Comparison of ENCODE assay signal across 8 cellular contexts in the genomic region with DNA sequence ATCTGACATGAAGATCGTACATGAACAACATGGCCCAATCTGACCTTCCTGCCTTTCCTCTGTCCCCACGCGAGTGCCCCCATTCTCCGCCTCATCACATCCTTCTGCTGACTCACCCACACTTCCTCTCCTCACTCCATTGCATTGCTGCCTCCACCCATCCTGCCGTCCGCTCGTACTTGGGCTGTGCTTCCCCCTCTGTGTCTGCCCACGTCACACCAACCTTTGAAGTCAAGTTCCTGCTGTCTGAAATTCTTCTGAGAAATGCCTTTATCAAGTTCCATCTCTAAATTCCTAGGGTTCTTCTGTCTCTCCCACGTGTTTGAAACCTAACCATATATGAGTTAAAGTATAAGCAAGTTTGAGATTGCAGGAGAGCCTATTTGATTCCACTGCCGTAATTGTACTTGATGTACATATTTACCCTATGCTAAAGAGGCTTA. TPM values are rescaled to one million over a fixed set of nuclear protein-coding genes. Genes with fewer than 3 reads are reported as not detected.
DNase-seq lines count a peak whose midpoint lies in the region; ATAC-seq and TF ChIP-seq lines count a peak whose summit lies in the region.

No MANE protein-coding gene starts in this region.

- RAD21 ChIA-PET in HCT116 (lab: Charles Lee; ENCODE audit: low non-redundant PET in 1 of 2, low total read pairs in 2 of 2, uncharacterized antibody in 2 of 2, unreplicated experiment in 2 of 2): no interaction called here

- BruUV-seq in HCT116 (replicated peaks; lab: Mats Ljungman, UMichigan): no TSS peak

- H3K9me2 ChIP-seq in HCT116 (ENCODE audit: insufficient read depth): no peaks in the 10 kb centered on the region; the same call in 1 of the 2 replicates

- H3K4me3 ChIP-seq in HCT116 (replicated peaks in 1 of 2; ENCODE audit: low read depth in 1 of 2, low read length in 2 of 2): peak overlapping the region; percentile 7 to 31

- DNase-seq in ELF-1 (ENCODE audit: low read depth, low spot score) (peak; percentile 53), HCT116 (ENCODE audit: low read depth, low spot score) (peak; percentile 61), NCI-H226 (peak; percentile 97), fibroblast of gingiva (ENCODE audit: low read depth) (peak; percentile 18), posterior vena cava (ENCODE audit: low spot score) (peak; percentile 93), NCI-H2227 treated with DMSO at 0.1 percent for 48 hours (lab: John Stamatoyannopoulos, UW) (no peak), D341Med (ENCODE audit: low spot score) (no peak)
- DNase-seq in activated CD8-positive, alpha-beta memory T cell treated with anti-CD3 and anti-CD28 coated beads for 48 hours (ENCODE audit: low read depth in 2 of 3, low spot score in 2 of 3): peak; percentile 38 to 64 (median 52)

- H2AFZ ChIP-seq in HCT116 (ENCODE audit: low read depth, low read length, poor library complexity, severe bottlenecking): peak overlapping the region; percentile 79

- CTCF ChIA-PET in HCT116 (lab: Charles Lee): interaction anchor here (1.5 to 3.9 kb wide), 3 partner anchors 15 to 372 kb away, joined by 5 to 16 read pairs (median 13); no protein-coding TSS in a partner anchor

- H3K9me3 ChIP-seq in HCT116 (ENCODE audit: control insufficient read depth in 1 of 2, insufficient read depth in 1 of 2, low read depth in 1 of 2, low read length in 2 of 2): no peaks in the 10 kb centered on the region

- H4K20me1 ChIP-seq in HCT116 (ENCODE audit: insufficient read depth): no peaks in the 10 kb centered on the region

- TF ChIP-seq RAD21 in HCT116 (IDR thresholded peaks at IDR 0.05; ENCODE audit: low read depth): no peak

- POLR2A ChIA-PET in HCT116 (lab: Charles Lee): interaction anchor here (2.1 kb wide), 1 partner anchor 631 kb away, joined by 6 read pairs; no protein-coding TSS in a partner anchor

- TF ChIP-seq POLR2A in HCT116 (IDR thresholded peaks at IDR 0.05; ENCODE audit: borderline replicate concordance, extremely low read depth, insufficient read depth, insufficient read length): peak; percentile 37

- H3K27me3 ChIP-seq in HCT116 (ENCODE audit: insufficient read depth, low read length): no peaks in the 10 kb centered on the region

- peak; percentile 97 for ATAC-seq in HCT116

- no peak for TF ChIP-seq CTCF in HCT116 (IDR thresholded peaks at IDR 0.05 in 2 of 3, conservative IDR thresholded peaks at IDR 0.05 in 1 of 3; ENCODE audit: borderline replicate concordance in 1 of 3, insufficient read depth in 1 of 3, low read depth in 2 of 3, low read length in 2 of 3)

- H3K79me2 ChIP-seq in HCT116 (ENCODE audit: insufficient read depth, low read length): no peaks in the 10 kb centered on the region

- H3K4me2 ChIP-seq in HCT116 (ENCODE audit: low read length): peak overlapping the region; percentile 57

- no peak overlapping the region for H3K9ac ChIP-seq in HCT116 (ENCODE audit: low read length)

- intact Hi-C loops in HCT116 (cut with micrococcal nuclease): loop anchor here (5.0 kb wide), 1 partner anchor 617 kb away; no protein-coding TSS in a partner anchor
- intact Hi-C loops in posterior vena cava (cut with DNase I): loop anchor here in 1 of 2 donors (5.0 kb wide), 1 partner anchor 373 kb away; no protein-coding TSS in a partner anchor

- peaks cover 0 to 19% of the 10 kb centered on the region in 2 experiments; a peak in 3 of 4 replicates for H3K4me1 ChIP-seq in HCT116 (ENCODE audit: control insufficient read depth in 1 of 2, insufficient read depth in 2 of 2, low read length in 2 of 2)

- H3K27ac ChIP-seq in HCT116 (ENCODE audit: low read depth, low read length): peak overlapping the region; percentile 49

- H3K36me3 ChIP-seq in HCT116 (ENCODE audit: control insufficient read depth in 1 of 2, insufficient read depth in 2 of 2, low read length in 2 of 2): no peaks in the 10 kb centered on the region

TF ChIP-seq in HCT116, 20 proteins besides CTCF, POLR2A, EP300 and RAD21:
- no peak for TF ChIP-seq SIN3A (IDR thresholded peaks at IDR 0.05; ENCODE audit: low read depth)
- TF ChIP-seq MAX (IDR thresholded peaks at IDR 0.05): peak; percentile 69; the same call in 1 of the 2 replicates
- peak; percentile 47 for TF ChIP-seq YY1 (IDR thresholded peaks at IDR 0.05; ENCODE audit: extremely low read depth, insufficient replicate concordance, low read depth, low read length)
- TF ChIP-seq EGR1 (IDR thresholded peaks at IDR 0.05; ENCODE audit: low read depth): no peak
- no peak for TF ChIP-seq SRF (IDR thresholded peaks at IDR 0.05; ENCODE audit: low read depth)
- TF ChIP-seq CBX3 (IDR thresholded peaks at IDR 0.05; ENCODE audit: low read depth): no peak
- no peak for TF ChIP-seq ZFX (IDR thresholded peaks at IDR 0.05)
- peak; percentile 66 for TF ChIP-seq JUND (IDR thresholded peaks at IDR 0.05)
- no peak for TF ChIP-seq EZH2phosphoT487 (IDR thresholded peaks at IDR 0.05; ENCODE audit: borderline replicate concordance)
- TF ChIP-seq CEBPB (IDR thresholded peaks at IDR 0.05; ENCODE audit: low read depth): no peak
- peak; percentile 92 for TF ChIP-seq TCF7L2 (IDR thresholded peaks at IDR 0.05; ENCODE audit: borderline replicate concordance, extremely low read depth, insufficient read depth, insufficient read length)
- TF ChIP-seq ZNF274 (IDR thresholded peaks at IDR 0.05; ENCODE audit: low read depth, low read length): no peak
- peak; percentile 13; the same call in 1 of the 2 replicates for TF ChIP-seq SP1 (IDR thresholded peaks at IDR 0.05; ENCODE audit: low read depth)
- peak; percentile 19 for TF ChIP-seq ZBTB33 (IDR thresholded peaks at IDR 0.05; ENCODE audit: extremely low read depth, insufficient replicate concordance, low read length)
- peak; percentile 59 for TF ChIP-seq FOSL1 (IDR thresholded peaks at IDR 0.05; ENCODE audit: low read depth)
- TF ChIP-seq, protein P1, sequence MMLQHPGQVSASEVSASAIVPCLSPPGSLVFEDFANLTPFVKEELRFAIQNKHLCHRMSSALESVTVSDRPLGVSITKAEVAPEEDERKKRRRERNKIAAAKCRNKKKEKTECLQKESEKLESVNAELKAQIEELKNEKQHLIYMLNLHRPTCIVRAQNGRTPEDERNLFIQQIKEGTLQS (IDR thresholded peaks at IDR 0.05): no peak
- TF ChIP-seq REST (IDR thresholded peaks at IDR 0.05; ENCODE audit: low read depth): no peak
- TF ChIP-seq EZH2 (IDR thresholded peaks at IDR 0.05): no peak
- TF ChIP-seq POLR2AphosphoS5 (IDR thresholded peaks at IDR 0.05; ENCODE audit: low read depth, low read length): peak; percentile 49; the same call in 1 of the 2 replicates
- no peak for TF ChIP-seq ELF1 (IDR thresholded peaks at IDR 0.05; ENCODE audit: borderline replicate concordance, low read depth)

RNA-seq across cellular contexts. Expression of gene STARD4, which starts 18.0 kb away (rescaled TPM):
- total RNA-seq in HCT116 (2021; ENCODE audit: unreplicated experiment) (44.3 TPM), posterior vena cava (10 to 100 TPM; 18.0 to 21.9 TPM)
- 18.7 and 20.5 TPM in 2 replicates for polyA plus RNA-seq in HCT116 (2012)

Comparison
In these comparisons a context has a peak if more than half of its experiments do, and no peak if none do; other contexts are left out.
1. DNase-seq: peak in ELF-1 (single experiment), HCT116 (single experiment), NCI-H226 (single experiment), activated CD8-positive, alpha-beta memory T cell treated with anti-CD3 and anti-CD28 coated beads for 48 hours (3 of 3), fibroblast of gingiva (single experiment) and posterior vena cava (single experiment); none in NCI-H2227 treated with DMSO at 0.1 percent for 48 hours (single experiment) and D341Med (single experiment).